18 cellular contexts compared by ENCODE assay signal in the genomic region with DNA sequence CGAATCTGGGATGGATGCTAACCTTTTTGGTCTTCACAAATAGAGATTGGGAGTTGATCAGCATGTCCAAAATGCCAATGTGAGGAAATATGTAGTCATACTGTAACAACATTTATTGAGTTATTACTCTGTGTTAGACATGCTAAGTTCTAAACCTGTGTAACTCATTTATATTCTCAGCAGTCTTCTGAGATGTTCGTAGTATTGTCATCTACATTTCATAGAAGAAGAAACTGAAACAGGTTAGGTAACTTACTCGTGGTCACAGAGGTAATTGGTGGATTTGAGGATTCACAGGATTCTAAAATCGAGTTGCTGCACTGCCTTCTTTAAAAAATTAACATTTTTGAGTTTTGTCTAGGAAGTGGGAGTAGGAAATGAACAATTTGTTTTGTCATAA.
DNase-seq lines count a peak whose midpoint lies in the region; ATAC-seq and TF ChIP-seq lines count a peak whose summit lies in the region.
"Had no signal": no experiment of that assay in that cellular context is flagged by ENCODE, and none has a peak within 500 bp of the region (broad histone marks: within the 10 kb centered on the region; RNA-seq: fewer than 3 reads in every experiment).

No MANE protein-coding gene starts in this region.

- no peaks in the 10 kb centered on the region for H3K79me2 ChIP-seq in PC-9 (ENCODE audit: low read depth)

- H3K4me1 Mint-ChIP-seq in activated CD8-positive, alpha-beta memory T cell treated with anti-CD3 and anti-CD28 coated beads, Interleukin-2, amount 10 ng/mL, durations not matched to agents 7 days and 5 days = peaks cover 82% of the 10 kb centered on the region
- H3K4me1 Mint-ChIP-seq in activated CD8-positive, alpha-beta T cell treated with anti-CD3 and anti-CD28 coated beads for 36 hours (ENCODE audit: low read depth) = peaks cover 78% of the 10 kb centered on the region
- peaks cover 4% of the 10 kb centered on the region for H3K4me1 Mint-ChIP-seq in stimulated activated memory B cell treated with anti-CD40 and anti-IgM and Interleukin-4, amounts not matched to agents 10 μg/mL and 1 μg/mL and 100 μg/mL, for 72 hours

- no peak for TF ChIP-seq POLR2A in spleen (IDR thresholded peaks at IDR 0.05)

- TF ChIP-seq CTCF in activated CD8-positive, alpha-beta T cell treated with anti-CD3 and anti-CD28 coated beads for 36 hours (IDR thresholded peaks at IDR 0.05) = no peak
- TF ChIP-seq CTCF in spleen (IDR thresholded peaks at IDR 0.05 in 8 of 11, conservative IDR thresholded peaks at IDR 0.05 in 3 of 11) = no peak
- no peak for TF ChIP-seq CTCF in PC-9 (conservative IDR thresholded peaks at IDR 0.05)

- no peaks in the 10 kb centered on the region for H3K9me2 ChIP-seq in PC-9 (ENCODE audit: insufficient read depth)

- no peak overlapping the region for H3K4me3 ChIP-seq in spleen
- H3K4me3 ChIP-seq in PC-9 = no peak overlapping the region
- H3K4me3 ChIP-seq: right lobe of liver, uterus had no signal

- no peak overlapping the region for H3K4me2 ChIP-seq in PC-9

- no peak for DNase-seq in activated CD8-positive, alpha-beta memory T cell treated with anti-CD3 and anti-CD28 coated beads, Interleukin-2, amount 10 ng/mL, durations not matched to agents 7 days and 5 days
- no peak for DNase-seq in activated CD8-positive, alpha-beta memory T cell treated with anti-CD3 and anti-CD28 coated beads, Interleukin-2, amount 50 U/mL, for 4 hours
- no peak for DNase-seq in activated CD8-positive, alpha-beta T cell treated with anti-CD3 and anti-CD28 coated beads for 36 hours
- DNase-seq in spleen (no peak), PC-9 (no peak)
- DNase-seq in stimulated activated CD4-positive, alpha-beta T cell treated with anti-CD3 and anti-CD28 coated beads, Interleukin-12 subunit alpha, Interleukin-12 subunit beta, amount 100 ng/mL, for 4 hours = no peak
- DNase-seq: activated CD4-positive, alpha-beta T cell treated with anti-CD3 and anti-CD28 coated beads for 1 hour; caudate nucleus; GF-D8; mammary epithelial cell; NCI-H2029 treated with DMSO at 0.1 percent for 48 hours; NCI-H524 treated with DMSO at 0.1 percent for 48 hours; right lobe of liver; stimulated activated CD4-positive, alpha-beta T cell treated with anti-CD3 and anti-CD28 coated beads, Interleukin-4, amount 100 ng/mL, for 4 hours; uterus had no signal

- H3K27ac Mint-ChIP-seq in activated CD8-positive, alpha-beta memory T cell treated with anti-CD3 and anti-CD28 coated beads, Interleukin-2, amount 10 ng/mL, durations not matched to agents 7 days and 5 days = peak overlapping the region; percentile 91
- H3K27ac Mint-ChIP-seq in activated CD8-positive, alpha-beta T cell treated with anti-CD3 and anti-CD28 coated beads for 36 hours = peak overlapping the region; percentile 97
- H3K27ac Mint-ChIP-seq in stimulated activated memory B cell treated with anti-CD40 and anti-IgM and Interleukin-4, amounts not matched to agents 10 μg/mL and 1 μg/mL and 100 μg/mL, for 72 hours = no peak overlapping the region

- WGBS in spleen, 5 donors = 56 to 65% (median 60%) methylated on average over 4 of the region's 4 CpGs

- H3K36me3 ChIP-seq in spleen = no peaks in the 10 kb centered on the region
- H3K36me3 ChIP-seq in PC-9 (ENCODE audit: low read depth) = no peaks in the 10 kb centered on the region
- H3K36me3 ChIP-seq: right lobe of liver, uterus had no signal

- CTCF ChIA-PET in activated CD8-positive, alpha-beta memory T cell treated with anti-CD3 and anti-CD28 coated beads, Interleukin-2, amount 10 ng/mL, durations not matched to agents 7 days and 5 days (lab: Charles Lee) = interaction anchor here (1.0 to 9.6 kb wide), 3 partner anchors 14 to 37 kb away, joined by 4 to 118 read pairs (median 4); no protein-coding TSS in a partner anchor
- CTCF ChIA-PET in activated CD8-positive, alpha-beta T cell treated with anti-CD3 and anti-CD28 coated beads for 36 hours (lab: Charles Lee) = interaction anchor here (1.3 to 3.2 kb wide), 5 partner anchors 12 to 324 kb away, joined by 3 to 19 read pairs (median 4); no protein-coding TSS in a partner anchor
- CTCF ChIA-PET in PC-9 (lab: Charles Lee) = no interaction called here

- H3K27me3 Mint-ChIP-seq in activated CD8-positive, alpha-beta memory T cell treated with anti-CD3 and anti-CD28 coated beads, Interleukin-2, amount 10 ng/mL, durations not matched to agents 7 days and 5 days = no peaks in the 10 kb centered on the region
- no peaks in the 10 kb centered on the region for H3K27me3 Mint-ChIP-seq in activated CD8-positive, alpha-beta T cell treated with anti-CD3 and anti-CD28 coated beads for 36 hours
- H3K27me3 Mint-ChIP-seq in stimulated activated memory B cell treated with anti-CD40 and anti-IgM and Interleukin-4, amounts not matched to agents 10 μg/mL and 1 μg/mL and 100 μg/mL, for 72 hours = no peaks in the 10 kb centered on the region

- H3K9me3 ChIP-seq in spleen (peaks cover 0 to 8% (median 0%) of the 10 kb centered on the region in 8 donors), PC-9 (ENCODE audit: insufficient read depth, low read depth) (peaks cover 7% of the 10 kb centered on the region; the same call in 1 of the 2 replicates)
- H3K9me3 ChIP-seq: right lobe of liver, uterus had no signal

- no peaks in the 10 kb centered on the region for H3K27me3 ChIP-seq in spleen (replicated peaks in 1 of 7)
- no peaks in the 10 kb centered on the region for H3K27me3 ChIP-seq in PC-9 (ENCODE audit: insufficient read depth, low read depth)
- H3K27me3 ChIP-seq: right lobe of liver, uterus had no signal

- H3K4me1 ChIP-seq in spleen (peaks cover 0 to 44% (median 8%) of the 10 kb centered on the region in 6 donors), PC-9 (replicated peaks; ENCODE audit: insufficient read depth) (peaks cover 24% of the 10 kb centered on the region)
- H3K4me1 ChIP-seq: right lobe of liver, uterus had no signal

- no TSS peak for BruUV-seq in PC-9 (replicated peaks; lab: Mats Ljungman, UMichigan)

- peaks cover 23% of the 10 kb centered on the region for H3K36me3 Mint-ChIP-seq in activated CD8-positive, alpha-beta memory T cell treated with anti-CD3 and anti-CD28 coated beads, Interleukin-2, amount 10 ng/mL, durations not matched to agents 7 days and 5 days
- H3K36me3 Mint-ChIP-seq in activated CD8-positive, alpha-beta T cell treated with anti-CD3 and anti-CD28 coated beads for 36 hours (ENCODE audit: low read depth) = peaks cover 18% of the 10 kb centered on the region
- no peaks in the 10 kb centered on the region for H3K36me3 Mint-ChIP-seq in stimulated activated memory B cell treated with anti-CD40 and anti-IgM and Interleukin-4, amounts not matched to agents 10 μg/mL and 1 μg/mL and 100 μg/mL, for 72 hours

- intact Hi-C loops in activated CD8-positive, alpha-beta T cell treated with anti-CD3 and anti-CD28 coated beads for 36 hours (cut with micrococcal nuclease) = loop anchor here (2.0 to 5.0 kb wide), 2 partner anchors 34 to 55 kb away; no protein-coding TSS in a partner anchor
- intact Hi-C loops in spleen (cut with DNase I; ENCODE audit: low total_unique reads) = no loop called here
- intact Hi-C loops in PC-9 (cut with micrococcal nuclease; ENCODE audit: unreplicated experiment) = no loop called here

- H3F3A ChIP-seq in PC-9 (ENCODE audit: insufficient read depth, low read depth) = no peaks in the 10 kb centered on the region

- H3K9me3 Mint-ChIP-seq in activated CD8-positive, alpha-beta memory T cell treated with anti-CD3 and anti-CD28 coated beads, Interleukin-2, amount 10 ng/mL, durations not matched to agents 7 days and 5 days (ENCODE audit: low read depth) = peaks cover 3% of the 10 kb centered on the region
- H3K9me3 Mint-ChIP-seq in activated CD8-positive, alpha-beta T cell treated with anti-CD3 and anti-CD28 coated beads for 36 hours = peaks cover 10% of the 10 kb centered on the region
- peaks cover 4% of the 10 kb centered on the region for H3K9me3 Mint-ChIP-seq in stimulated activated memory B cell treated with anti-CD40 and anti-IgM and Interleukin-4, amounts not matched to agents 10 μg/mL and 1 μg/mL and 100 μg/mL, for 72 hours
- H3K9me3 Mint-ChIP-seq: neural crest cell had no signal

- POLR2A ChIA-PET in activated CD8-positive, alpha-beta T cell treated with anti-CD3 and anti-CD28 coated beads for 36 hours (lab: Charles Lee) = no interaction called here
- POLR2A ChIA-PET in PC-9 (lab: Charles Lee; ENCODE audit: unreplicated experiment) = no interaction called here

- H2AFZ ChIP-seq in PC-9 = no peak overlapping the region; the same call in 1 of the 2 replicates

- peak; percentile 63 for ATAC-seq in activated CD8-positive, alpha-beta memory T cell treated with anti-CD3 and anti-CD28 coated beads, Interleukin-2, amount 10 ng/mL, durations not matched to agents 7 days and 5 days
- ATAC-seq in GM21717 (IDR thresholded peaks at IDR 0.05; ENCODE audit: unreplicated experiment) = peak; percentile 81
- peak; percentile 80 for ATAC-seq in activated CD8-positive, alpha-beta T cell treated with anti-CD3 and anti-CD28 coated beads for 36 hours
- ATAC-seq in stimulated activated memory B cell treated with anti-CD40 and anti-IgM and Interleukin-4, amounts not matched to agents 10 μg/mL and 1 μg/mL and 100 μg/mL, for 72 hours = no peak
- ATAC-seq: right lobe of liver had no signal

- H4K20me1 ChIP-seq in PC-9 (ENCODE audit: insufficient read depth) = no peaks in the 10 kb centered on the region

- peak overlapping the region in 7 of 8 donors; percentile 5 to 65 (median 45) for H3K27ac ChIP-seq in spleen
- no peak overlapping the region for H3K27ac ChIP-seq in PC-9
- H3K27ac ChIP-seq: right lobe of liver, uterus had no signal

- H3K4me3 Mint-ChIP-seq in activated CD8-positive, alpha-beta memory T cell treated with anti-CD3 and anti-CD28 coated beads, Interleukin-2, amount 10 ng/mL, durations not matched to agents 7 days and 5 days = peak overlapping the region; percentile 70
- peak overlapping the region; percentile 61 for H3K4me3 Mint-ChIP-seq in activated CD8-positive, alpha-beta T cell treated with anti-CD3 and anti-CD28 coated beads for 36 hours
- H3K4me3 Mint-ChIP-seq in stimulated activated memory B cell treated with anti-CD40 and anti-IgM and Interleukin-4, amounts not matched to agents 10 μg/mL and 1 μg/mL and 100 μg/mL, for 72 hours = no peak overlapping the region
- H3K4me3 Mint-ChIP-seq: neural crest cell had no signal
